11 cellular contexts compared by ENCODE assay signal in the genomic region with DNA sequence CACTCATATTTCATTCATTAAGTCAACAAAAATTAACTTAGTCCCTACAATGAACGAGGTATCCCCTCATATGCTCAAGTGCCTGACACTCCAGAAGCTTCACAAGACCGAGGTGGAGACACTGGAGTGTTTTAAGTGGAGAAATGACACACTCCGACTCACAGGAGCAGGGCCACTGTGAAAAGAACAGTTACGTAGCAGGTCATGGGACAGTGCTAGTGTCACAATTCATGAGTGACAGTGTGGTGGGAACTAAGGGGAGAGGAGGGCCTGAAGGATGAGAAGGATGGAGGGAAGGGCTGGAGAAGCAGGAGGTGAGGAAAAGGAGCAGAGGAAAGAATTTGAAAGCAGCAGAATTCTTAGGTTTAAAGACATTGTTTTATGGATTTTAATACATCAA. TPM values are rescaled to one million over a fixed set of nuclear protein-coding genes. Genes with fewer than 3 reads are reported as not detected.
DNase-seq lines count a peak whose midpoint lies in the region; ATAC-seq and TF ChIP-seq lines count a peak whose summit lies in the region.
"Had no signal": no experiment of that assay in that cellular context is flagged by ENCODE, and none has a peak within 500 bp of the region (broad histone marks: within the 10 kb centered on the region; RNA-seq: fewer than 3 reads in every experiment).

No MANE protein-coding gene starts in this region.

- peak overlapping the region; percentile 63 for H3K4me3 ChIP-seq in endocrine pancreas (ENCODE audit: control insufficient read depth, insufficient read depth, low read length)

- DNase-seq in T-helper 1 cell (no peak), OCI-M1 (lab: John Stamatoyannopoulos, UW) (peak; percentile 44), progenitor cell of endocrine pancreas (ENCODE audit: low spot score, unreplicated experiment) (no peak), occipital lobe (lab: John Stamatoyannopoulos, UW) (no peak)
- DNase-seq: NCI-H1436 treated with DMSO at 0.1 percent for 48 hours; NCI-H82; stimulated activated CD4-positive, alpha-beta T cell treated with anti-CD3 and anti-CD28 coated beads, Interleukin-12 subunit alpha, Interleukin-12 subunit beta, amount 100 ng/mL, for 4 hours had no signal

- no peak overlapping the region for H3K9ac ChIP-seq in endocrine pancreas (ENCODE audit: control insufficient read depth, insufficient read depth, low read length)

- no peaks in the 10 kb centered on the region for H3K27me3 Mint-ChIP-seq in T-helper 1 cell treated with Interleukin-12 subunit alpha and Interleukin-12 subunit beta and Interleukin-4 antibody, amounts not matched to agents 30 μg/mL and 1 μg/mL, for 36 hours (ENCODE audit: low read depth)
- peaks cover 3% of the 10 kb centered on the region for H3K27me3 Mint-ChIP-seq in progenitor cell of endocrine pancreas

- peaks cover 3% of the 10 kb centered on the region for H3K9me3 Mint-ChIP-seq in T-helper 1 cell treated with Interleukin-12 subunit alpha and Interleukin-12 subunit beta and Interleukin-4 antibody, amounts not matched to agents 30 μg/mL and 1 μg/mL, for 36 hours
- H3K9me3 Mint-ChIP-seq in progenitor cell of endocrine pancreas (ENCODE audit: low read depth) = peaks cover 3% of the 10 kb centered on the region

- H3K36me3 Mint-ChIP-seq in T-helper 1 cell treated with Interleukin-12 subunit alpha and Interleukin-12 subunit beta and Interleukin-4 antibody, amounts not matched to agents 30 μg/mL and 1 μg/mL, for 36 hours (ENCODE audit: low read depth) = peaks cover 40% of the 10 kb centered on the region
- H3K36me3 Mint-ChIP-seq in progenitor cell of endocrine pancreas (ENCODE audit: insufficient read depth) = peaks cover 8% of the 10 kb centered on the region

- peak overlapping the region; percentile 99 for H3K27ac Mint-ChIP-seq in T-helper 1 cell treated with Interleukin-12 subunit alpha and Interleukin-12 subunit beta and Interleukin-4 antibody, amounts not matched to agents 30 μg/mL and 1 μg/mL, for 36 hours
- no peak overlapping the region for H3K27ac Mint-ChIP-seq in progenitor cell of endocrine pancreas

- no peaks in the 10 kb centered on the region for H3K36me3 ChIP-seq in endocrine pancreas (ENCODE audit: control insufficient read depth, insufficient read depth, low read length)

- H3K4me3 Mint-ChIP-seq in T-helper 1 cell treated with Interleukin-12 subunit alpha and Interleukin-12 subunit beta and Interleukin-4 antibody, amounts not matched to agents 30 μg/mL and 1 μg/mL, for 36 hours = peak overlapping the region; percentile 90
- H3K4me3 Mint-ChIP-seq in progenitor cell of endocrine pancreas (ENCODE audit: low read depth) = peak overlapping the region; percentile 39

- ATAC-seq in HG02763 (IDR thresholded peaks at IDR 0.05; ENCODE audit: unreplicated experiment) (no peak), GM18907 (IDR thresholded peaks at IDR 0.05; ENCODE audit: unreplicated experiment) (no peak)

- peaks cover 5% of the 10 kb centered on the region for H3K4me1 ChIP-seq in endocrine pancreas (ENCODE audit: control insufficient read depth, insufficient read depth, low read length)

- H3K9me3 ChIP-seq in endocrine pancreas (ENCODE audit: control insufficient read depth, low read length) = no peaks in the 10 kb centered on the region

- peaks cover 27% of the 10 kb centered on the region for H3K4me1 Mint-ChIP-seq in T-helper 1 cell treated with Interleukin-12 subunit alpha and Interleukin-12 subunit beta and Interleukin-4 antibody, amounts not matched to agents 30 μg/mL and 1 μg/mL, for 36 hours (ENCODE audit: low read depth)
- H3K4me1 Mint-ChIP-seq in progenitor cell of endocrine pancreas (ENCODE audit: low read depth) = peaks cover 7% of the 10 kb centered on the region

- H3K27me3 ChIP-seq in endocrine pancreas (ENCODE audit: control insufficient read depth, insufficient read depth, low read length) = no peaks in the 10 kb centered on the region

- no peak for TF ChIP-seq CTCF in progenitor cell of endocrine pancreas (IDR thresholded peaks at IDR 0.05; ENCODE audit: unreplicated experiment)

RNA-seq across cellular contexts. Expression of gene HLA-A, which starts 1.3 kb away (rescaled TPM):
- total RNA-seq in progenitor cell of endocrine pancreas = 198 and 204 TPM in 2 replicates
- total RNA-seq in occipital lobe = 46.6 TPM
